Comparison of ENCODE assay signal across 18 cellular contexts in the genomic region with DNA sequence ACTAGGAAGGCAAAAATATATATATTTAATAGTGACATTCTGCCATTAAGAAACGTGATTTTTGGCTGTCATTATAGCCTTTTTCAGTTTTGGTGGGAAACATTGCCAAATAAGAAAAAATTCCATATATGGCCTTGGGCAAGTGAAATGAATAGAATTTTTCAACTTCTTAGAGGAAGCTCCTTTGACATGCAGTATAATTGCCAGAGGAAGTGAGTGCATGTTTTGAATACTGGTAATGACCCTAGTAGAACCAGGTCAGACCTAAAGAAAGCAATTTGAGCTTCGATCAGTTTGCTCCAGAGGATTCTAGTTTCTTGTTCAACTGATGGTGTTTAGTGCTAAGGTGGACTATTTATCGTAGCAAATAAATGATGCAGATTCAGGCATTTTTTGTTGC. TPM values are rescaled to one million over a fixed set of nuclear protein-coding genes. Genes with fewer than 3 reads are reported as not detected.
DNase-seq lines count a peak whose midpoint lies in the region; TF ChIP-seq lines count a peak whose summit lies in the region.
"Had no signal": no experiment of that assay in that cellular context is flagged by ENCODE, and none has a peak within 500 bp of the region (broad histone marks: within the 10 kb centered on the region; RNA-seq: fewer than 3 reads in every experiment).

No MANE protein-coding gene starts in this region.

- no peak overlapping the region for H3K4me3 ChIP-seq in cardiac fibroblast (replicated peaks in 1 of 2; ENCODE audit: low read depth in 2 of 2, low read length in 2 of 2)
- H3K4me3 ChIP-seq: A549 had no signal

- DNase-seq in EH (ENCODE audit: low read depth) (peak; percentile 18), MV-4-11 (lab: John Stamatoyannopoulos, UW) (peak; percentile 9), cardiac fibroblast (ENCODE audit: low read depth in 2 of 2) (peak; percentile 7 to 21), iris pigment epithelial cell (ENCODE audit: low read depth) (peak; percentile 45), middle frontal gyrus (ENCODE audit: extremely low spot score, low spot score) (no peak), A172 (ENCODE audit: low spot score) (no peak), DMS79 treated with DMSO at 0.1 percent for 48 hours (lab: John Stamatoyannopoulos, UW) (no peak), OCI-M2 (lab: John Stamatoyannopoulos, UW; ENCODE audit: unreplicated experiment) (no peak)
- DNase-seq: DMS79; GDM1; GOT3; NCI-H146; NCI-H2107; NCI-H226; NCI-H526; NK-92 treated with Interleukin-12 subunit alpha and Interleukin-12 subunit beta, amount 100 ng/mL, for 24 hours; SK-N-SH had no signal

- TF ChIP-seq CTCF in cardiac fibroblast (IDR thresholded peaks at IDR 0.05; ENCODE audit: low read depth, low read length) = no peak

RNA-seq across cellular contexts. Expression of gene TRIM9, which starts 26.2 kb away (rescaled TPM):
- 0.02 and 0.34 TPM in 2 replicates for total RNA-seq in A172 (2014; rRNA removed; shearing (Covaris generic))

Comparison
In these comparisons a context has a peak if more than half of its experiments do, and no peak if none do; other contexts are left out.
1. DNase-seq: peak in EH (single experiment), MV-4-11 (single experiment), cardiac fibroblast (2 of 2) and iris pigment epithelial cell (single experiment); none in middle frontal gyrus (single experiment), A172 (single experiment), DMS79 treated with DMSO at 0.1 percent for 48 hours (single experiment) and OCI-M2 (single experiment).